ENCODE assay signal across 1 cellular context in genomic region chr21:33642027-33642895, GRCh38.
TF ChIP-seq lines count a peak whose summit lies in the region.

TSS of gene ITSN1 (plus strand) at chr21:33642501. CDS start at chr21:33718829, 76,328 bp downstream.

TF ChIP-seq in HepG2, 621 proteins besides CTCF, POLR2A, EP300 and RAD21 (continued from another document and continues in another):
- TF ChIP-seq REST (IDR thresholded peaks at IDR 0.05; ENCODE audit: borderline replicate concordance in 1 of 2, low read depth in 1 of 2, low read length in 2 of 2) (no peak), ZNF251 (CRISPR knock-in tag; IDR thresholded peaks at IDR 0.05) (no peak), ZNF766 (CRISPR knock-in tag; IDR thresholded peaks at IDR 0.05; ENCODE audit: borderline replicate concordance) (no peak), TSC22D2 (CRISPR knock-in tag; IDR thresholded peaks at IDR 0.05; ENCODE audit: borderline replicate concordance) (no peak), EEA1 (CRISPR knock-in tag; IDR thresholded peaks at IDR 0.05; ENCODE audit: borderline replicate concordance) (no peak), ZSCAN31 (CRISPR knock-in tag; IDR thresholded peaks at IDR 0.05; ENCODE audit: low read depth) (no peak), ZNF510 (CRISPR knock-in tag; IDR thresholded peaks at IDR 0.05; ENCODE audit: low read depth) (no peak), ZBTB42 (CRISPR knock-in tag; IDR thresholded peaks at IDR 0.05) (no peak), ZNF501 (CRISPR knock-in tag; IDR thresholded peaks at IDR 0.05) (no peak; the same call in 1 of the 2 replicates), PBX2 (CRISPR knock-in tag; IDR thresholded peaks at IDR 0.05) (peak; percentile 89), ELF4 (CRISPR knock-in tag; IDR thresholded peaks at IDR 0.05; ENCODE audit: borderline replicate concordance) (peak; percentile 96; the same call in 1 of the 2 replicates), MLX (CRISPR knock-in tag; IDR thresholded peaks at IDR 0.05) (no peak), TCF12 (IDR thresholded peaks at IDR 0.05) (no peak), TCF12 (CRISPR knock-in tag; IDR thresholded peaks at IDR 0.05) (no peak), FOSL2 (CRISPR knock-in tag; IDR thresholded peaks at IDR 0.05) (no peak), MNT (IDR thresholded peaks at IDR 0.05) (no peak), AGO2 (optimal IDR thresholded peaks at IDR 0.05; ENCODE audit: low read depth, low read length) (no peak), FOXP4 (CRISPR knock-in tag; IDR thresholded peaks at IDR 0.05) (no peak; the same call in 1 of the 2 replicates), TBP (CRISPR knock-in tag; IDR thresholded peaks at IDR 0.05) (no peak), NR3C1 (CRISPR knock-in tag; IDR thresholded peaks at IDR 0.05) (no peak), ZNF841 (CRISPR knock-in tag; IDR thresholded peaks at IDR 0.05; ENCODE audit: borderline replicate concordance) (no peak), RBAK (CRISPR knock-in tag; IDR thresholded peaks at IDR 0.05) (no peak), ZNF362 (CRISPR knock-in tag; IDR thresholded peaks at IDR 0.05; ENCODE audit: borderline replicate concordance) (no peak), THYN1 (CRISPR knock-in tag; IDR thresholded peaks at IDR 0.05; ENCODE audit: borderline replicate concordance, low read depth) (no peak), THAP8 (CRISPR knock-in tag; IDR thresholded peaks at IDR 0.05; ENCODE audit: borderline replicate concordance) (no peak), TAF1 (CRISPR knock-in tag; IDR thresholded peaks at IDR 0.05) (peak; percentile 84), ZSCAN5A (CRISPR knock-in tag; IDR thresholded peaks at IDR 0.05; ENCODE audit: borderline replicate concordance) (no peak; the same call in 1 of the 2 replicates), RFX3 (CRISPR knock-in tag; IDR thresholded peaks at IDR 0.05) (no peak), KLF11 (CRISPR knock-in tag; IDR thresholded peaks at IDR 0.05) (0 out of 2 replicates have a peak, but pooled peaks have one; percentile 15), MTERF4 (CRISPR knock-in tag; IDR thresholded peaks at IDR 0.05) (no peak), PCBP1 (IDR thresholded peaks at IDR 0.05; ENCODE audit: borderline replicate concordance, low read depth, low read length) (no peak; the same call in 1 of the 2 replicates), REL (CRISPR knock-in tag; conservative IDR thresholded peaks at IDR 0.05) (no peak), ZNF776 (CRISPR knock-in tag; IDR thresholded peaks at IDR 0.05) (no peak; the same call in 1 of the 2 replicates), SP5 (CRISPR knock-in tag; IDR thresholded peaks at IDR 0.05; ENCODE audit: borderline replicate concordance, low read depth) (no peak; the same call in none of the 2 replicates), ZNF547 (CRISPR knock-in tag; IDR thresholded peaks at IDR 0.05) (0 out of 2 replicates have a peak, but pooled peaks have one; percentile 24), JARID2 (CRISPR knock-in tag; IDR thresholded peaks at IDR 0.05; ENCODE audit: insufficient replicate concordance) (no peak), ZNF138 (CRISPR knock-in tag; IDR thresholded peaks at IDR 0.05; ENCODE audit: low read depth) (no peak), ZFX (CRISPR knock-in tag; IDR thresholded peaks at IDR 0.05; ENCODE audit: low read depth) (peak; percentile 77), ZNF614 (CRISPR knock-in tag; IDR thresholded peaks at IDR 0.05; ENCODE audit: borderline replicate concordance) (no peak), DMAP1 (CRISPR knock-in tag; IDR thresholded peaks at IDR 0.05) (no peak; the same call in 1 of the 2 replicates), ZNF367 (CRISPR knock-in tag; IDR thresholded peaks at IDR 0.05; ENCODE audit: borderline replicate concordance) (no peak), HOXA3 (CRISPR knock-in tag; IDR thresholded peaks at IDR 0.05) (no peak; the same call in 1 of the 2 replicates), KDM2A (CRISPR knock-in tag; IDR thresholded peaks at IDR 0.05; ENCODE audit: borderline replicate concordance, low read depth) (peak; percentile 75), ZFP41 (CRISPR knock-in tag; IDR thresholded peaks at IDR 0.05; ENCODE audit: borderline replicate concordance) (no peak), ZNF235 (CRISPR knock-in tag; IDR thresholded peaks at IDR 0.05; ENCODE audit: borderline replicate concordance) (no peak), JUNB (CRISPR knock-in tag; IDR thresholded peaks at IDR 0.05; ENCODE audit: borderline replicate concordance) (no peak), PBX3 (CRISPR knock-in tag; IDR thresholded peaks at IDR 0.05; ENCODE audit: borderline replicate concordance) (no peak), ZIK1 (CRISPR knock-in tag; IDR thresholded peaks at IDR 0.05; ENCODE audit: borderline replicate concordance, low read depth) (no peak), MTA3 (CRISPR knock-in tag; IDR thresholded peaks at IDR 0.05) (no peak), TFDP1 (CRISPR knock-in tag; IDR thresholded peaks at IDR 0.05; ENCODE audit: borderline replicate concordance) (peak; percentile 85; the same call in 1 of the 2 replicates), ELF1 (CRISPR knock-in tag; IDR thresholded peaks at IDR 0.05) (no peak)
